9 cellular contexts compared by ENCODE assay signal in the genomic region with DNA sequence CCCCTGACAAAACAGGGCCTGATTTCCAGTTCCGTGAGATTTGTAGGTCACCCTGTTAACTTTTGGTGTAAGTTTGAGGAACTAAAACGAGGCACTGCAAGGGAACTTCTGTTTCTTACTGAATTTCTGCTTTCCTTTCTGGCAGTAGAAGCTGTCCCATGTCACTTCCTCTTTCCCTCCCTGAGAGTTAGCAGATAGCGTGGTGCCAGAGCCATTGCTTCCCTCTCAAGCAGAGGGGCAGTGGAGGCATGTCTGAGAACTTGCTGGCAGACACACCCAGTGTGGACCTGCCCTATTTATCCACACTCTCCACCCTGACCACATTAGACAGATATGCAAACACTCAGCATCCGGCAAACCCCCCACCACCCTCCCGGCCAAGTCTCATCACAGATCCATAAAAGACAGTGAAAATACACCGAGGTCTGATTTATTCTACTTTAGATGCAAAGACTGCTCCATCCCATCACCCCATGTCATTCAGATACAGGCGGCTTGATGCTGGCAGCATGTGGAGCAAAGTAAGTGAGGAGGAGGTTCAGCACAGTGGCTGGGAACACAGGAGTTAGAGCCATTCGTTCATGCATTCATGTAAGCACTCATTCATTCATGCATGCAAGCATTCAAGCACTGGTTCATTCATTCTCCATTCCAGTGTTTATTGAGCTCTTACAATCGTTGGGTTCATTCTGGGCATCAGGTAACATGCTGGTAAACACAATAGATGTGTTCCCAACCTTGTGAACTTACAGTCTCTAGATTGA.
DNase-seq lines count a peak whose midpoint lies in the region; ATAC-seq and TF ChIP-seq lines count a peak whose summit lies in the region.
"Had no signal": no experiment of that assay in that cellular context is flagged by ENCODE, and none has a peak within 500 bp of the region (broad histone marks: within the 10 kb centered on the region; RNA-seq: fewer than 3 reads in every experiment).

No MANE protein-coding gene starts in this region.

- no peaks in the 10 kb centered on the region for H3K27me3 ChIP-seq in H7 (ENCODE audit: control insufficient read depth, insufficient read depth, low read length)

- no peaks in the 10 kb centered on the region for H3K9me3 Mint-ChIP-seq in effector memory CD8-positive, alpha-beta T cell
- H3K9me3 Mint-ChIP-seq: neural crest cell had no signal

- peak; percentile 98 to 99 for DNase-seq in Kasumi-1 (lab: John Stamatoyannopoulos, UW)
- no peak for DNase-seq in effector memory CD8-positive, alpha-beta T cell
- no peak for DNase-seq in stimulated activated naive CD8-positive, alpha-beta T cell treated with anti-CD3 and anti-CD28 coated beads, Interleukin-15, Interleukin-2, amounts not matched to agents 100 U/mL and 50 U/mL, for 24 hours
- DNase-seq in NCI-H1417 treated with DMSO at 0.1 percent for 48 hours (lab: John Stamatoyannopoulos, UW), result no peak
- no peak for DNase-seq in effector CD4-positive, alpha-beta T cell
- no peak for DNase-seq in H7

- no peak for TF ChIP-seq POLR2A in GM18505 (IDR thresholded peaks at IDR 0.05; ENCODE audit: borderline replicate concordance, extremely low read depth, insufficient read depth, insufficient read length)

- H3K36me3 ChIP-seq in H7 (replicated peaks; ENCODE audit: control insufficient read depth, insufficient read depth, low read length), result no peaks in the 10 kb centered on the region

- no peak overlapping the region for H3K4me3 Mint-ChIP-seq in effector memory CD8-positive, alpha-beta T cell
- H3K4me3 Mint-ChIP-seq: neural crest cell had no signal

- no peaks in the 10 kb centered on the region for H3K36me3 Mint-ChIP-seq in effector memory CD8-positive, alpha-beta T cell (ENCODE audit: insufficient read depth)

- no peak overlapping the region for H3K27ac Mint-ChIP-seq in effector memory CD8-positive, alpha-beta T cell

- H3K4me3 ChIP-seq in H7 (ENCODE audit: insufficient read depth, low read depth, low read length), result no peak overlapping the region

- H3K4me1 Mint-ChIP-seq in effector memory CD8-positive, alpha-beta T cell (ENCODE audit: low read depth in 2 of 2), result peaks cover 0 to 2% of the 10 kb centered on the region in 2 donors

- ATAC-seq in GM18505 (IDR thresholded peaks at IDR 0.05; ENCODE audit: unreplicated experiment) (peak; percentile 89), GM21717 (IDR thresholded peaks at IDR 0.05; ENCODE audit: unreplicated experiment) (peak; percentile 90)
- ATAC-seq in effector memory CD8-positive, alpha-beta T cell (replicated peaks), result peak; percentile 36
- peak; percentile 29 for ATAC-seq in stimulated activated naive CD8-positive, alpha-beta T cell treated with anti-CD3 and anti-CD28 coated beads, Interleukin-15, Interleukin-2, amounts not matched to agents 100 U/mL and 50 U/mL, for 24 hours

- H3K27me3 Mint-ChIP-seq in effector memory CD8-positive, alpha-beta T cell, result peaks cover 16 to 37% of the 10 kb centered on the region in 2 donors

Comparison
In these comparisons a context has a peak if more than half of its experiments do, and no peak if none do; other contexts are left out.
1. ATAC-seq: peak in every context shown above with its lines; median percentile 90 in GM21717; 89 in GM18505; 36 in effector memory CD8-positive, alpha-beta T cell; 29 in stimulated activated naive CD8-positive, alpha-beta T cell treated with anti-CD3 and anti-CD28 coated beads, Interleukin-15, Interleukin-2, amounts not matched to agents 100 U/mL and 50 U/mL, for 24 hours.
2. DNase-seq: peak in Kasumi-1 (2 of 2); none in effector memory CD8-positive, alpha-beta T cell (0 of 3), stimulated activated naive CD8-positive, alpha-beta T cell treated with anti-CD3 and anti-CD28 coated beads, Interleukin-15, Interleukin-2, amounts not matched to agents 100 U/mL and 50 U/mL, for 24 hours (single experiment), NCI-H1417 treated with DMSO at 0.1 percent for 48 hours (single experiment), effector CD4-positive, alpha-beta T cell (single experiment) and H7 (single experiment).